ENCODE assay signal across 18 cellular contexts in the genomic region with DNA sequence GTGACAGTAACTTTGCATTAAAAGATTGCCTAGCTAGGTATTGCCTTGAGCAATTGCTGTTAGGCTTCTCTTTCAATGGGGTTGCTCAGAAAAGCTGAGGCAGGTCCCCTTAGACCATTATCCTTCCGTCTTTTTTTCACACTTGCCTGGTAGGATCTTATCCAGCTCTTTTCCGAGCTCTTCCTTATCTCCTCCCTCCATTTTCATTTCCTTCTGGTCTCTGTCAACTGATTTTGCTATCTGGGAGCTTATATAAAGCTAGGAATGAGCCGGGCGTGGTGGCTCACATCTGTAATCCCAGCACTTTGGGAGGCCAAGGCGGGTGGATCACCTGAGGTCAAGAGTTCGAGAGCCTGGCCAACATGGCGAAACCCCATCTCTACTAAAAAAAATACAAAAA. TPM values are rescaled to one million over a fixed set of nuclear protein-coding genes. Genes with fewer than 3 reads are reported as not detected.
DNase-seq lines count a peak whose midpoint lies in the region; ATAC-seq and TF ChIP-seq lines count a peak whose summit lies in the region.
"Had no signal": no experiment of that assay in that cellular context is flagged by ENCODE, and none has a peak within 500 bp of the region (broad histone marks: within the 10 kb centered on the region; RNA-seq: fewer than 3 reads in every experiment).

No MANE protein-coding gene starts in this region.

- H3K4me3 ChIP-seq in Caco-2 (ENCODE audit: low read depth, low read length) = no peak overlapping the region
- H3K4me3 ChIP-seq: BLaER1 had no signal

- no peaks in the 10 kb centered on the region for H3K9me3 Mint-ChIP-seq in Caco-2 (ENCODE audit: unreplicated experiment)
- H3K9me3 Mint-ChIP-seq in stimulated activated memory B cell treated with anti-CD40 and anti-IgM and Interleukin-4, amounts not matched to agents 10 μg/mL and 1 μg/mL and 100 μg/mL, for 72 hours = no peaks in the 10 kb centered on the region
- H3K9me3 Mint-ChIP-seq: CD4-positive, alpha-beta memory T cell; CD4-positive, CD25-positive, alpha-beta regulatory T cell; CD8-positive, alpha-beta memory T cell had no signal

- peaks cover 7% of the 10 kb centered on the region for H3K4me1 Mint-ChIP-seq in Caco-2 (ENCODE audit: low read depth, unreplicated experiment)
- H3K4me1 Mint-ChIP-seq in stimulated activated memory B cell treated with anti-CD40 and anti-IgM and Interleukin-4, amounts not matched to agents 10 μg/mL and 1 μg/mL and 100 μg/mL, for 72 hours = no peaks in the 10 kb centered on the region
- H3K4me1 Mint-ChIP-seq: CD4-positive, alpha-beta memory T cell; CD4-positive, CD25-positive, alpha-beta regulatory T cell; CD8-positive, alpha-beta memory T cell had no signal

- H3K27me3 Mint-ChIP-seq in Caco-2 (ENCODE audit: insufficient read depth, unreplicated experiment) = no peaks in the 10 kb centered on the region
- H3K27me3 Mint-ChIP-seq in stimulated activated memory B cell treated with anti-CD40 and anti-IgM and Interleukin-4, amounts not matched to agents 10 μg/mL and 1 μg/mL and 100 μg/mL, for 72 hours = no peaks in the 10 kb centered on the region
- H3K27me3 Mint-ChIP-seq: CD4-positive, alpha-beta memory T cell had no signal

- ATAC-seq in left colon = peak; percentile 56
- ATAC-seq in stimulated activated memory B cell treated with anti-CD40 and anti-IgM and Interleukin-4, amounts not matched to agents 10 μg/mL and 1 μg/mL and 100 μg/mL, for 72 hours = no peak

- no peaks in the 10 kb centered on the region for H3K36me3 Mint-ChIP-seq in Caco-2 (ENCODE audit: insufficient read depth, unreplicated experiment)
- no peaks in the 10 kb centered on the region for H3K36me3 Mint-ChIP-seq in stimulated activated memory B cell treated with anti-CD40 and anti-IgM and Interleukin-4, amounts not matched to agents 10 μg/mL and 1 μg/mL and 100 μg/mL, for 72 hours
- H3K36me3 Mint-ChIP-seq: CD14-positive monocyte; CD4-positive, alpha-beta memory T cell; CD4-positive, CD25-positive, alpha-beta regulatory T cell; CD8-positive, alpha-beta memory T cell had no signal

- no peaks in the 10 kb centered on the region for H3K36me3 ChIP-seq in Caco-2 (ENCODE audit: control insufficient read depth, insufficient read depth, low read length)
- H3K36me3 ChIP-seq: BE2C, BLaER1 had no signal

- POLR2A ChIA-PET in Caco-2 (lab: Charles Lee) = no interaction called here

- intact Hi-C loops in Caco-2 (cut with micrococcal nuclease; ENCODE audit: unreplicated experiment) (loop anchor here (10.0 kb wide), 1 partner anchor 386 kb away; no protein-coding TSS in a partner anchor), left colon (cut with DNase I, micrococcal nuclease) (no loop called here)

- TF ChIP-seq CTCF in Caco-2 (IDR thresholded peaks at IDR 0.05; ENCODE audit: insufficient read depth in 1 of 2, low read depth in 1 of 2, low read length in 1 of 2, severe bottlenecking in 1 of 2, unreplicated experiment in 1 of 2) = no peak

- BruUV-seq in Caco-2 (replicated peaks; lab: Mats Ljungman, UMichigan) = no TSS peak

- H3K27me3 ChIP-seq in Caco-2 (replicated peaks; ENCODE audit: control insufficient read depth, insufficient read depth, low read length) = no peaks in the 10 kb centered on the region
- H3K27me3 ChIP-seq: BE2C, BLaER1 had no signal

- H3K4me3 Mint-ChIP-seq in Caco-2 (ENCODE audit: unreplicated experiment) = no peak overlapping the region
- no peak overlapping the region for H3K4me3 Mint-ChIP-seq in stimulated activated memory B cell treated with anti-CD40 and anti-IgM and Interleukin-4, amounts not matched to agents 10 μg/mL and 1 μg/mL and 100 μg/mL, for 72 hours
- H3K4me3 Mint-ChIP-seq: CD14-positive monocyte; CD4-positive, alpha-beta memory T cell; CD8-positive, alpha-beta memory T cell had no signal

- H3K9me3 ChIP-seq in Caco-2 = no peaks in the 10 kb centered on the region
- H3K9me3 ChIP-seq: BE2C had no signal

- CTCF ChIA-PET in Caco-2 (lab: Charles Lee) = no interaction called here

- DNase-seq in Caco-2 = no peak
- no peak for DNase-seq in left colon
- no peak for DNase-seq in OCI-M2 (lab: John Stamatoyannopoulos, UW; ENCODE audit: unreplicated experiment)
- no peak for DNase-seq in HuH-7.5 (ENCODE audit: low spot score)
- DNase-seq: 8988T; ACHN; BE2C; C1 segment of cervical spinal cord; Calu3; CD4-positive, alpha-beta memory T cell; CD4-positive, CD25-positive, alpha-beta regulatory T cell; CD8-positive, alpha-beta memory T cell; COR-L47; DMS79 treated with DMSO at 0.1 percent for 48 hours; GF-D8 had no signal

- peak overlapping the region; percentile 56 for H3K27ac Mint-ChIP-seq in Caco-2 (ENCODE audit: unreplicated experiment)
- peak overlapping the region; percentile 12 for H3K27ac Mint-ChIP-seq in stimulated activated memory B cell treated with anti-CD40 and anti-IgM and Interleukin-4, amounts not matched to agents 10 μg/mL and 1 μg/mL and 100 μg/mL, for 72 hours
- H3K27ac Mint-ChIP-seq: CD14-positive monocyte; CD4-positive, alpha-beta memory T cell; CD4-positive, CD25-positive, alpha-beta regulatory T cell; CD8-positive, alpha-beta memory T cell had no signal

- H3K4me1 ChIP-seq in Caco-2 = peaks cover 33% of the 10 kb centered on the region
- H3K4me1 ChIP-seq: BE2C, BLaER1 had no signal

RNA-seq across cellular contexts. Expression of a gene that starts 6.6 kb away (rescaled TPM):
- total RNA-seq in Caco-2 (2022) (164 and 167 TPM in 2 replicates), left colon (100 to 1,000 TPM; 182 to 293 TPM)
